14 cellular contexts compared by ENCODE assay signal in the genomic region with DNA sequence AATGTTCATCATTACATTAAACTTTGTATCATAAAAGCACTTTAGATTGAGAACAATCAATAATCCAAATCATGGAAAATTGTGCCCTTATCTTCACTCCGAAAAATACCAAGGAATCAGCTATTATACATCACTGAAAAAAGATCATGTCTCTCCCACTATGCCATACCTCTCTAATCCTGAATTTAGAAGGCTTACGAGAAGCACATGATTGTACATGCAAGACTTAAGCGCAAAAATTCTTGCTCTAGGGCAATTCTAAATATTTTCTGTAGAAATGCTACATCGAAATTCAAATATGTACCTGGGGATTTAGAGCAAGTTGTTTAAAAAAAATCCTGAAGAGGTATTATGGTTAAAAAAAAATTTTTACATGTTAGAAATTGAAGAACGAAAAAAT. TPM values are rescaled to one million over a fixed set of nuclear protein-coding genes. Genes with fewer than 3 reads are reported as not detected.
A peak's percentile ranks its signal among the peaks of the same experiment; 100 is the strongest.
DNase-seq lines count a peak whose midpoint lies in the region; ATAC-seq, FAIRE-seq and TF ChIP-seq lines count a peak whose summit lies in the region.
"Had no signal": no experiment of that assay in that cellular context is flagged by ENCODE, and none has a peak within 500 bp of the region (broad histone marks: within the 10 kb centered on the region; RNA-seq: fewer than 3 reads in every experiment).

No MANE protein-coding gene starts in this region.

- no peak for ATAC-seq in GM12878
- ATAC-seq in psoas muscle, result no peak
- no peak for ATAC-seq in HG03469 (IDR thresholded peaks at IDR 0.05; ENCODE audit: unreplicated experiment)
- ATAC-seq in GM19467 (IDR thresholded peaks at IDR 0.05; ENCODE audit: unreplicated experiment), result no peak
- ATAC-seq: sciatic nerve had no signal

- TF ChIP-seq POLR2A in GM12878 (IDR thresholded peaks at IDR 0.05; ENCODE audit: low read depth, low read length), result no peak

- SMC1A ChIA-PET in GM12878 (lab: Charles Lee; ENCODE audit: uncharacterized antibody, unreplicated experiment), result interaction anchor here (1.3 to 2.7 kb wide), 16 partner anchors 8 to 136 kb away, joined by 3 to 52 read pairs (median 12); a partner anchor contains a TSS

- DNase-seq in GM12878 (ENCODE audit: low read depth, low spot score) (no peak), psoas muscle (no peak), H4 (ENCODE audit: low spot score) (no peak), osteoblast (ENCODE audit: insufficient read length, low spot score, missing footprints) (no peak)
- DNase-seq: Caco-2, midbrain, NCI-H1694 treated with DMSO at 0.1 percent for 48 hours, SK-N-SH had no signal

- TF ChIP-seq CTCF in DOHH2 (IDR thresholded peaks at IDR 0.05; ENCODE audit: low read depth, low read length, poor library complexity, severe bottlenecking) (no peak), KMS-11 (conservative IDR thresholded peaks at IDR 0.05; ENCODE audit: low read depth, low read length) (no peak), GM12878 (IDR thresholded peaks at IDR 0.05 in 2 of 3, conservative IDR thresholded peaks at IDR 0.05 in 1 of 3; ENCODE audit: control insufficient read depth in 2 of 3, extremely low read depth in 1 of 3, insufficient read depth in 1 of 3, low read depth in 3 of 3, low read length in 3 of 3) (no peak), psoas muscle (IDR thresholded peaks at IDR 0.05) (no peak), osteoblast (IDR thresholded peaks at IDR 0.05; ENCODE audit: extremely low read depth, low read depth, low read length) (no peak)

- peaks cover 20% of the 10 kb centered on the region for H3F3A ChIP-seq in DOHH2 (ENCODE audit: control insufficient read depth, insufficient read depth)

- H3K36me3 ChIP-seq in DOHH2 (ENCODE audit: control insufficient read depth, low read length) (peaks cover 68% of the 10 kb centered on the region), KMS-11 (ENCODE audit: insufficient read depth) (no peaks in the 10 kb centered on the region; the same call in 1 of the 2 replicates), GM12878 (ENCODE audit: control insufficient read depth in 2 of 2, insufficient read depth in 2 of 2, low read length in 1 of 2) (no peaks in the 10 kb centered on the region; a peak in 1 of 4 replicates), psoas muscle (ENCODE audit: insufficient read depth in 1 of 2, low read depth in 1 of 2) (no peaks in the 10 kb centered on the region), osteoblast (ENCODE audit: insufficient read depth, low read length) (no peaks in the 10 kb centered on the region)

- no peak overlapping the region for H2AFZ ChIP-seq in KMS-11 (ENCODE audit: low read depth)
- H2AFZ ChIP-seq in GM12878 (ENCODE audit: control insufficient read depth, low read depth, low read length), result no peak overlapping the region
- H2AFZ ChIP-seq in osteoblast (ENCODE audit: low read length), result no peak overlapping the region

- POLR2A ChIA-PET in GM12878 (lab: Charles Lee), result interaction anchor here (1.5 to 7.6 kb wide), 10 partner anchors 9 to 112 kb away, joined by 3 to 90 read pairs (median 12); no protein-coding TSS in a partner anchor

- no peak for FAIRE-seq in GM12878 (lab: Jason Lieb, UNC)
- FAIRE-seq: colon had no signal

- no TSS peak for BruUV-seq in GM12878 (replicated peaks; lab: Mats Ljungman, UMichigan)

- H3K4me2 ChIP-seq in DOHH2 (ENCODE audit: low read length) (peak overlapping the region; percentile 100), KMS-11 (peak overlapping the region; percentile 89), GM12878 (ENCODE audit: control insufficient read depth, insufficient read depth) (peak overlapping the region; percentile 90), osteoblast (ENCODE audit: insufficient read depth, low read length) (no peak overlapping the region)
- H3K4me2 ChIP-seq: SK-N-SH had no signal

- H3K27me3 ChIP-seq in DOHH2 (ENCODE audit: control insufficient read depth, low read length) (no peaks in the 10 kb centered on the region; the same call in 1 of the 2 replicates), KMS-11 (ENCODE audit: insufficient read depth, low read depth) (no peaks in the 10 kb centered on the region), GM12878 (replicated peaks in 1 of 2; ENCODE audit: control insufficient read depth in 2 of 2, insufficient read depth in 2 of 2, low read length in 1 of 2) (no peaks in the 10 kb centered on the region), psoas muscle (ENCODE audit: insufficient read depth in 3 of 3, low read length in 2 of 3) (no peaks in the 10 kb centered on the region), osteoblast (ENCODE audit: insufficient read depth, low read length) (peaks cover 26% of the 10 kb centered on the region)

- CTCF ChIA-PET in GM12878 (lab: Yijun Ruan, JAX), result interaction anchor here (0.7 to 2.3 kb wide), 12 partner anchors 12 to 140 kb away, joined by 3 to 14 read pairs (median 6); no protein-coding TSS in a partner anchor

- H3K27ac ChIP-seq in DOHH2 (ENCODE audit: low read depth, low read length) (peak overlapping the region; percentile 91), KMS-11 (peak overlapping the region; percentile 89), GM12878 (ENCODE audit: control insufficient read depth, insufficient read depth) (peak overlapping the region; percentile 98), psoas muscle (no peak overlapping the region), osteoblast (ENCODE audit: low read depth, low read length) (no peak overlapping the region)

- H4K20me1 ChIP-seq in DOHH2 (ENCODE audit: control insufficient read depth, insufficient read depth, low read depth, low read length), result no peaks in the 10 kb centered on the region
- peaks cover 29% of the 10 kb centered on the region for H4K20me1 ChIP-seq in KMS-11 (ENCODE audit: insufficient read depth)
- no peaks in the 10 kb centered on the region for H4K20me1 ChIP-seq in GM12878 (ENCODE audit: control insufficient read depth, insufficient read depth)
- H4K20me1 ChIP-seq in osteoblast (ENCODE audit: insufficient read depth, low read length), result no peaks in the 10 kb centered on the region

- 0% methylated on average over 5 of the region's 5 CpGs for WGBS in GM12878 (ENCODE audit: insufficient coverage, insufficient replicate concordance, low lambda C conversion rate, missing lambda C conversion rate)
- WGBS in psoas muscle, 3 donors, result 73 to 82% (median 75%) methylated on average over 5 of the region's 5 CpGs

- H3K9me3 ChIP-seq in DOHH2 (ENCODE audit: control insufficient read depth, insufficient read depth, low read length) (no peaks in the 10 kb centered on the region), GM12878 (replicated peaks; ENCODE audit: control insufficient read depth, insufficient read depth, low read length) (no peaks in the 10 kb centered on the region), psoas muscle (no peaks in the 10 kb centered on the region), osteoblast (ENCODE audit: low read depth, low read length) (no peaks in the 10 kb centered on the region)
- H3K9me3 ChIP-seq: Caco-2, SK-N-SH had no signal

- H3K4me3 ChIP-seq in DOHH2 (ENCODE audit: low read length) (peak overlapping the region; percentile 85), KMS-11 (IDR thresholded peaks at IDR 0.05; ENCODE audit: insufficient read depth, low read depth, low read length) (peak overlapping the region; percentile 97), GM12878 (peak overlapping the region; percentile 90), psoas muscle (peak overlapping the region; percentile 17), osteoblast (ENCODE audit: insufficient read depth, low read length) (no peak overlapping the region)

- in situ Hi-C loops in GM12878 (cut with MboI), result no loop called here

- H3K79me2 ChIP-seq in DOHH2 (ENCODE audit: control insufficient read depth, low read length) (peaks cover 85% of the 10 kb centered on the region), KMS-11 (ENCODE audit: insufficient read depth, low read depth) (peaks cover 82% of the 10 kb centered on the region), GM12878 (ENCODE audit: control insufficient read depth, insufficient read depth, low read length) (peaks cover 82% of the 10 kb centered on the region), osteoblast (ENCODE audit: insufficient read depth, low read length) (no peaks in the 10 kb centered on the region)

- TF ChIP-seq RAD21 in GM12878 (IDR thresholded peaks at IDR 0.05; ENCODE audit: insufficient read depth, low read depth, low read length), result no peak

- RAD21 ChIA-PET in GM12878 (lab: Charles Lee; ENCODE audit: unreplicated experiment), result interaction anchor here (0.8 to 7.8 kb wide), 17 partner anchors 9 to 141 kb away, joined by 3 to 125 read pairs (median 12); no protein-coding TSS in a partner anchor

- H3K9me2 ChIP-seq in DOHH2 (replicated peaks; ENCODE audit: control insufficient read depth, low read length), result no peaks in the 10 kb centered on the region
- H3K9me2 ChIP-seq: SK-N-SH had no signal

- intact Hi-C loops in GM12878 (cut with micrococcal nuclease; ENCODE audit: unreplicated experiment) (loop anchor here (2.0 to 5.0 kb wide), 3 partner anchors 40 to 1100 kb away; no protein-coding TSS in a partner anchor), psoas muscle (cut with DNase I) (no loop called here)

- peaks cover 51% of the 10 kb centered on the region for H3K4me1 ChIP-seq in DOHH2 (ENCODE audit: control insufficient read depth, low read length)
- peaks cover 47% of the 10 kb centered on the region for H3K4me1 ChIP-seq in KMS-11 (ENCODE audit: low read depth, poor library complexity, severe bottlenecking)
- H3K4me1 ChIP-seq in GM12878 (ENCODE audit: control insufficient read depth, insufficient read depth, low read length), result peaks cover 8% of the 10 kb centered on the region; the same call in 1 of the 2 replicates
- no peaks in the 10 kb centered on the region for H3K4me1 ChIP-seq in psoas muscle
- peaks cover 3% of the 10 kb centered on the region for H3K4me1 ChIP-seq in osteoblast (ENCODE audit: insufficient read depth, low read length)

- H3K9ac ChIP-seq in KMS-11 (peak overlapping the region; percentile 93), GM12878 (ENCODE audit: control insufficient read depth, insufficient read depth, low read length) (peak overlapping the region; percentile 99)
- H3K9ac ChIP-seq: SK-N-SH had no signal

- no peak for TF ChIP-seq EP300 in GM12878 (IDR thresholded peaks at IDR 0.05; ENCODE audit: borderline replicate concordance in 1 of 2, control insufficient read depth in 1 of 2, low read depth in 2 of 2, low read length in 2 of 2)

RNA-seq across cellular contexts. Expression of a gene that starts 1.3 kb away (rescaled TPM):
- total RNA-seq in GM12878 (2013; cell fraction: nucleolus; rRNA removed), result 245 and 264 TPM in 2 replicates
- total RNA-seq in GM12878 (2014; rRNA removed), result 73.6 and 74.4 TPM in 2 replicates
- total RNA-seq in GM12878 (2014; rRNA removed; fragmentation: Illumina TruSeq; extraction: Trizol), result 94.2 and 97.1 TPM in 2 replicates
- 63.7 and 64.9 TPM in 2 replicates for total RNA-seq in GM12878 (2021)
- polyA plus RNA-seq in GM12878 (2011; ENCODE audit: low read depth), result 86.9 TPM
- polyA plus RNA-seq in GM12878 (2011; rRNA removed), result 178 and 213 TPM in 2 replicates
- 88.3 and 124 TPM in 2 replicates for polyA plus RNA-seq in GM12878 (2011; cell fraction: cytosol; rRNA removed)
- polyA plus RNA-seq in GM12878 (2011; cell fraction: nucleus; rRNA removed), result 57.7 and 73.8 TPM in 2 replicates
- 92.3 and 147 TPM in 2 replicates for polyA plus RNA-seq in GM12878 (2012)
- polyA plus RNA-seq in GM12878 (2014; fragmentation: Illumina TruSeq; extraction: Trizol), result 71.4 and 99.2 TPM in 2 replicates
- 10 to 100 TPM; 71.6 to 75.4 TPM for polyA plus RNA-seq in GM12878 (2014; fragmentation: Nextera tagmentation; extraction: Ambion mirVana)
- 51.2 and 55.1 TPM in 2 replicates for polyA plus RNA-seq in GM12878 (2014; rRNA removed)
- 10 to 100 TPM; 73.2 to 76.5 TPM for polyA plus RNA-seq in GM12878 (2016; fragmentation: Nextera tagmentation; extraction: Ambion mirVana)
- 173 and 213 TPM in 2 replicates for polyA minus RNA-seq in GM12878 (2011; rRNA and poly(A)+ RNA removed)
- 103 TPM in 2 replicates for polyA minus RNA-seq in GM12878 (2011; cell fraction: cytosol; rRNA and poly(A)+ RNA removed)
- 449 and 546 TPM in 2 replicates for polyA minus RNA-seq in GM12878 (2011; cell fraction: nucleus; rRNA and poly(A)+ RNA removed)
- total RNA-seq in psoas muscle, result 1 to 10 TPM in 3 of 4 donors, under 1 TPM in 1; 0.48 to 2.3 (median 1.1) TPM
- under 1 TPM; 0.21 to 0.43 (median 0.35) TPM for polyA plus RNA-seq in psoas muscle
- total RNA-seq in H4 (2014; rRNA removed; shearing (Covaris generic)), result 0.06 TPM in 1 of 2 replicates, not detected in the other
- 1.2 and 1.4 TPM in 2 replicates for total RNA-seq in osteoblast
- polyA plus RNA-seq: SK-N-SH had no signal

Comparison
In these comparisons a context has a peak if more than half of its experiments do, and no peak if none do; other contexts are left out.
1. H3K27ac ChIP-seq: peak in DOHH2 (single experiment), KMS-11 (single experiment) and GM12878 (single experiment); none in psoas muscle (single experiment) and osteoblast (single experiment).
2. RNA of a gene that starts 1.3 kb away (total RNA-seq): 63.7 to 264 TPM in GM12878; 1.2 to 1.4 TPM in osteoblast, 0.48 to 2.3 TPM in psoas muscle and 0.06 TPM in H4; every median in the first group is over 10 times any median in the second.